Comparison of ENCODE assay signal across 1 cellular context in the genomic region with DNA sequence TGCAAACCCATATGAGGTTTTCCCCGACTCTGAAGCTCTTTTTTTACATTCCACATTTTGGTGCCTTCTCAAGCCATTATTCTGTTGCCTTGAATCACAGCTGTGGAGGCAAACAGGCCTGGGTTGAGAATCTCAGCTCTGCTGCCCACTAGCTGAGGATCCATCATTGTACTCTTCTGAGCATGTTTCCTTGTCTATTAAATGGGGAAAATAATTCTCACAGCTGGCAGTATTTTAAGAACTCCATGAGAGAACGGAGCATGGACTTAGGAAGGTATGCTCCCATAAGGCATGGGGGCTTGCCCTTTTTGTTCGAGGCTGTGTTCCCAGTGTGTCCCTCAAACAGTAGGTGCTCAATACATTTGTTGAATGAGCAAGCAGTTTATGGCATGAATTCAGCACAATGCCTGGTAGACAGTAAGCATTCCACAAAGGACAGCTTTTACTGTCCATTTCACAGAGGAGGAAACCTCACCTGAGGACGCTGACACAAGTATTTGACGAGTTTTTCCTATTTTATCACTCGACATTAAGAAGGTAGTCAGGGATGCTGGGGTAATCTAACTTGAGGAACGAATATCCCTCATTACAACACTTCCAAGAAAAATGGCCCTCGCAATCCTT.
TF ChIP-seq lines count a peak whose summit lies in the region.

No MANE protein-coding gene starts in this region.

TF ChIP-seq in liver, 16 proteins besides CTCF, POLR2A, EP300 and RAD21 (continued from another document):
- TF ChIP-seq, protein P1, sequence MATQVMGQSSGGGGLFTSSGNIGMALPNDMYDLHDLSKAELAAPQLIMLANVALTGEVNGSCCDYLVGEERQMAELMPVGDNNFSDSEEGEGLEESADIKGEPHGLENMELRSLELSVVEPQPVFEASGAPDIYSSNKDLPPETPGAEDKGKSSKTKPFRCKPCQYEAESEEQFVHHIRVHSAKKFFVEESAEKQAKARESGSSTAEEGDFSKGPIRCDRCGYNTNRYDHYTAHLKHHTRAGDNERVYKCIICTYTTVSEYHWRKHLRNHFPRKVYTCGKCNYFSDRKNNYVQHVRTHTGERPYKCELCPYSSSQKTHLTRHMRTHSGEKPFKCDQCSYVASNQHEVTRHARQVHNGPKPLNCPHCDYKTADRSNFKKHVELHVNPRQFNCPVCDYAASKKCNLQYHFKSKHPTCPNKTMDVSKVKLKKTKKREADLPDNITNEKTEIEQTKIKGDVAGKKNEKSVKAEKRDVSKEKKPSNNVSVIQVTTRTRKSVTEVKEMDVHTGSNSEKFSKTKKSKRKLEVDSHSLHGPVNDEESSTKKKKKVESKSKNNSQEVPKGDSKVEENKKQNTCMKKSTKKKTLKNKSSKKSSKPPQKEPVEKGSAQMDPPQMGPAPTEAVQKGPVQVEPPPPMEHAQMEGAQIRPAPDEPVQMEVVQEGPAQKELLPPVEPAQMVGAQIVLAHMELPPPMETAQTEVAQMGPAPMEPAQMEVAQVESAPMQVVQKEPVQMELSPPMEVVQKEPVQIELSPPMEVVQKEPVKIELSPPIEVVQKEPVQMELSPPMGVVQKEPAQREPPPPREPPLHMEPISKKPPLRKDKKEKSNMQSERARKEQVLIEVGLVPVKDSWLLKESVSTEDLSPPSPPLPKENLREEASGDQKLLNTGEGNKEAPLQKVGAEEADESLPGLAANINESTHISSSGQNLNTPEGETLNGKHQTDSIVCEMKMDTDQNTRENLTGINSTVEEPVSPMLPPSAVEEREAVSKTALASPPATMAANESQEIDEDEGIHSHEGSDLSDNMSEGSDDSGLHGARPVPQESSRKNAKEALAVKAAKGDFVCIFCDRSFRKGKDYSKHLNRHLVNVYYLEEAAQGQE (IDR thresholded peaks at IDR 0.05): no peak
- TF ChIP-seq TAF1 (conservative IDR thresholded peaks at IDR 0.05) (no peak), EGR1 (IDR thresholded peaks at IDR 0.05; ENCODE audit: low read depth in 2 of 2) (no peak), FOXA2 (IDR thresholded peaks at IDR 0.05) (no peak)
TF ChIP-seq in liver: peak in this region for 0.
